8 cellular contexts compared by ENCODE assay signal in the genomic region with DNA sequence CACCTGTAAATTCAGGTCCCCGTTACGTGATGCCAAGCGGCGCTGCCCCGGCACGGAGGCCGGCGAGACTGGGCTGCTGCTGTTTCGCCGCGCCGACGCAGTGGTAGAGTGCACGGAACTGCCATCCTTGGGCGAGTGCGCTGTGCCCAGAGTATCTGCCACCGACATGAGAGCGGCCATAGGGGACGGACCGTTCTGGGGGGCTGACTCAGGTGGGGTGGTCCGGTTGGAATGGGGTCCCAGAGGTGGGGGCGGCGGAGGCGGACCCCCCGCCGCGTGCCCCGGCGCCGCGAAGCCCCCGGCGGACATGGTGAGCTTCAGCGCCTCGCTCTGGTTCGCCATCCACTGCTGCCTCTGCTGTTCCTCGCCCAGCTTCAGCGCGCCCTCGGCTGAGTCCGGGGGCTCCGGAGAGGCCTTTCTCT. TPM values are rescaled to one million over a fixed set of nuclear protein-coding genes. Genes with fewer than 3 reads are reported as not detected.
DNase-seq lines count a peak whose midpoint lies in the region; ATAC-seq, FAIRE-seq and TF ChIP-seq lines count a peak whose summit lies in the region.

No MANE protein-coding gene starts in this region.

- H3K27me3 ChIP-seq in AG04450 (ENCODE audit: control insufficient read depth, insufficient read depth, low read length) (no peaks in the 10 kb centered on the region), colonic mucosa (no peaks in the 10 kb centered on the region), muscle layer of duodenum (ENCODE audit: low read depth, low read length) (no peaks in the 10 kb centered on the region)

- no peak for DNase-seq in AG04450 (ENCODE audit: low read depth, low spot score)
- no peak for DNase-seq in HTR-8/SVneo (ENCODE audit: insufficient read length, low spot score)
- no peak for DNase-seq in colonic mucosa
- no peak for DNase-seq in NK-92 (lab: John Stamatoyannopoulos, UW; ENCODE audit: unreplicated experiment)
- DNase-seq in iPS-NIHi11 (ENCODE audit: low spot score), result no peak

- H3K36me3 ChIP-seq in colonic mucosa (no peaks in the 10 kb centered on the region), muscle layer of duodenum (ENCODE audit: control insufficient read depth in 1 of 2, insufficient read depth in 2 of 2, low read length in 2 of 2) (peaks cover 0 to 6% of the 10 kb centered on the region in 2 donors)

- H3K4me1 ChIP-seq in colonic mucosa (peaks cover 25% of the 10 kb centered on the region), muscle layer of duodenum (ENCODE audit: control insufficient read depth in 1 of 2, insufficient read depth in 2 of 2, low read length in 2 of 2) (peaks cover 6 to 42% of the 10 kb centered on the region in 2 donors)

- POLR2A ChIA-PET in AG04450 (lab: Yijun Ruan, JAX), result interaction anchor here (1.5 to 6.5 kb wide), 5 partner anchors 8 to 107 kb away, joined by 5 to 146 read pairs (median 20); no protein-coding TSS in a partner anchor

- H3K27ac ChIP-seq in AG04450 (ENCODE audit: low read depth, low read length), result peak overlapping the region; percentile 99
- peak overlapping the region; percentile 100 for H3K27ac ChIP-seq in colonic mucosa
- H3K27ac ChIP-seq in muscle layer of duodenum (ENCODE audit: low read length), result peak overlapping the region; percentile 74

- peak overlapping the region; percentile 94 for H3K4me3 ChIP-seq in AG04450 (ENCODE audit: low read depth, low read length)
- peak overlapping the region; percentile 73 for H3K4me3 ChIP-seq in colonic mucosa
- peak overlapping the region; percentile 79 to 85 for H3K4me3 ChIP-seq in muscle layer of duodenum (ENCODE audit: low read depth in 1 of 2, low read length in 2 of 2)

- H3K9me3 ChIP-seq in AG04450 (ENCODE audit: control insufficient read depth, insufficient read depth, low read length) (peaks cover 2% of the 10 kb centered on the region; the same call in 1 of the 2 replicates), colonic mucosa (no peaks in the 10 kb centered on the region), muscle layer of duodenum (ENCODE audit: control insufficient read depth in 1 of 2, low read length in 2 of 2) (no peaks in the 10 kb centered on the region)

- TF ChIP-seq CTCF in AG04450 (IDR thresholded peaks at IDR 0.05; ENCODE audit: low read depth, low read length), result no peak
- no peak for TF ChIP-seq CTCF in colonic mucosa (IDR thresholded peaks at IDR 0.05)

- intact Hi-C loops in colonic mucosa (cut with DNase I), result loop anchor here (5.0 kb wide), 1 partner anchor 68 kb away; no protein-coding TSS in a partner anchor

- CTCF ChIA-PET in AG04450 (lab: Charles Lee), result interaction anchor here (0.7 to 12.2 kb wide), 7 partner anchors 43 to 150 kb away, joined by 3 to 156 read pairs (median 13); no protein-coding TSS in a partner anchor

- peak; percentile 83 for FAIRE-seq in HTR-8/SVneo (lab: Jason Lieb, UNC)

- peak overlapping the region; percentile 78 to 96 for H3K9ac ChIP-seq in colonic mucosa (ENCODE audit: low read depth in 2 of 2, low read length in 2 of 2)

- ATAC-seq in HG03439 (IDR thresholded peaks at IDR 0.05; ENCODE audit: unreplicated experiment) (no peak), GM19452 (IDR thresholded peaks at IDR 0.05; ENCODE audit: unreplicated experiment) (no peak)

RNA-seq across cellular contexts. Expression of a gene that starts 2.8 kb away (rescaled TPM):
- 17.1 and 21.8 TPM in 2 replicates for polyA plus RNA-seq in AG04450 (2011; rRNA removed)
- polyA minus RNA-seq in AG04450 (2011; rRNA and poly(A)+ RNA removed), result 19.4 and 19.6 TPM in 2 replicates
- 10 to 100 TPM; 18.3 to 27.1 TPM for total RNA-seq in colonic mucosa
